Comparison of ENCODE assay signal across 23 cellular contexts in the genomic region with DNA sequence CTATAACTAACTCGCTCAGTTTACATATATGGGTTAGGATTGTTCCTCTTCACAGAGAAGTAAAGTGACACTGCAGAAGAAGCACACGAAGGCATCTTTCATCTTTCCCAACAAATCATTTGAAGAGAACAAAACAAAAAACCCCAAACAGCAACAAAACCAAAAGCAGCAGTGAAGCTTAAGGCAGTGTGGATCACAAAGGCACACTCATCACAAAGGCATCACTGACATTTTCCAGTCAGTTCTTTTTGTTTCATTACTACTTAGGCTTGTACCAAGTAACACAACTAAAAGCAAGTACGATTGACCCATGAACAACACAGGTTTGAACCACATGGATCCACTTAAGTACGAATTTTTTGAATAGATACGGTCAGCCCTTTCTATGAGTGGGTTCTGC.
DNase-seq lines count a peak whose midpoint lies in the region; ATAC-seq and TF ChIP-seq lines count a peak whose summit lies in the region.
"Had no signal": no experiment of that assay in that cellular context is flagged by ENCODE, and none has a peak within 500 bp of the region (broad histone marks: within the 10 kb centered on the region; RNA-seq: fewer than 3 reads in every experiment).

No MANE protein-coding gene starts in this region.

- no peak overlapping the region for H2AFZ ChIP-seq in GM23248

- peaks cover 3% of the 10 kb centered on the region; the same call in 1 of the 2 replicates for H3K9me2 ChIP-seq in GM23248 (ENCODE audit: insufficient read depth)

- H3K4me2 ChIP-seq in GM23248 (ENCODE audit: unreplicated experiment): no peak overlapping the region
- H3K4me2 ChIP-seq: BLaER1 treated with 17β-estradiol and CSF1 and Interleukin-3, amounts not matched to agents 10 nM and 100 nM had no signal

- H3K27ac Mint-ChIP-seq in mesothelial cell of epicardium: no peak overlapping the region
- H3K27ac Mint-ChIP-seq in activated naive CD4-positive, alpha-beta T cell treated with anti-CD3 and anti-CD28 coated beads, Interleukin-2, amount 10 ng/mL, durations not matched to agents 7 days and 5 days: no peak overlapping the region
- H3K27ac Mint-ChIP-seq: CD8-positive, alpha-beta T cell; H9; IgD-negative memory B cell had no signal

- ATAC-seq in right cardiac atrium (no peak), HG03135 (IDR thresholded peaks at IDR 0.05; ENCODE audit: unreplicated experiment) (no peak)
- ATAC-seq: CD8-positive, alpha-beta T cell had no signal

- H3K4me3 ChIP-seq in GM23248: no peak overlapping the region
- H3K4me3 ChIP-seq in brain microvascular endothelial cell (ENCODE audit: low read depth, low read length): no peak overlapping the region
- H3K4me3 ChIP-seq in fibroblast of villous mesenchyme (ENCODE audit: low read depth, low read length): no peak overlapping the region
- no peak overlapping the region for H3K4me3 ChIP-seq in right cardiac atrium (ENCODE audit: low read length)
- H3K4me3 ChIP-seq: BLaER1 treated with 17β-estradiol and CSF1 and Interleukin-3, amounts not matched to agents 10 nM and 100 nM; MG63; Peyer's patch had no signal

- in situ Hi-C loops in GM23248 (cut with MboI) (no loop called here), brain microvascular endothelial cell (cut with HindIII; ENCODE audit: low pct_ligation_motif_present, low sequenced_read_pairs) (no loop called here)

- 86% methylated on average over 5 of the region's 5 CpGs for WGBS in GM23248 (ENCODE audit: low coverage in 1 of 2, low lambda C conversion rate in 2 of 2, missing lambda C conversion rate in 2 of 2), 2 experiments
- WGBS in right cardiac atrium: 92% methylated on average over 5 of the region's 5 CpGs

- H3K4me3 Mint-ChIP-seq in mesothelial cell of epicardium: no peak overlapping the region
- H3K4me3 Mint-ChIP-seq in activated naive CD4-positive, alpha-beta T cell treated with anti-CD3 and anti-CD28 coated beads, Interleukin-2, amount 10 ng/mL, durations not matched to agents 7 days and 5 days: no peak overlapping the region
- H3K4me3 Mint-ChIP-seq: CD8-positive, alpha-beta T cell; H9; IgD-negative memory B cell had no signal

- intact Hi-C loops in right cardiac atrium (cut with DNase I): no loop called here

- H3K9me3 ChIP-seq in GM23248 (ENCODE audit: low read depth): no peaks in the 10 kb centered on the region
- H3K9me3 ChIP-seq in right cardiac atrium (ENCODE audit: control insufficient read depth, low read length): no peaks in the 10 kb centered on the region
- H3K9me3 ChIP-seq: MG63, Peyer's patch had no signal

- H3K36me3 Mint-ChIP-seq in mesothelial cell of epicardium: peaks cover 14% of the 10 kb centered on the region
- no peaks in the 10 kb centered on the region for H3K36me3 Mint-ChIP-seq in activated naive CD4-positive, alpha-beta T cell treated with anti-CD3 and anti-CD28 coated beads, Interleukin-2, amount 10 ng/mL, durations not matched to agents 7 days and 5 days
- H3K36me3 Mint-ChIP-seq: CD8-positive, alpha-beta T cell; IgD-negative memory B cell had no signal

- H3K36me3 ChIP-seq in GM23248 (ENCODE audit: low read depth) (peaks cover 11% of the 10 kb centered on the region; the same call in 1 of the 2 replicates), brain microvascular endothelial cell (replicated peaks) (peaks cover 17% of the 10 kb centered on the region)
- H3K36me3 ChIP-seq: MG63 had no signal

- peaks cover 5% of the 10 kb centered on the region for H3K9me3 Mint-ChIP-seq in mesothelial cell of epicardium
- H3K9me3 Mint-ChIP-seq in activated naive CD4-positive, alpha-beta T cell treated with anti-CD3 and anti-CD28 coated beads, Interleukin-2, amount 10 ng/mL, durations not matched to agents 7 days and 5 days: no peaks in the 10 kb centered on the region
- H3K9me3 Mint-ChIP-seq: CD8-positive, alpha-beta T cell; H9; IgD-negative memory B cell had no signal

- H3K27ac ChIP-seq in GM23248: no peak overlapping the region
- no peak overlapping the region for H3K27ac ChIP-seq in brain microvascular endothelial cell
- H3K27ac ChIP-seq in right cardiac atrium (ENCODE audit: low read length): no peak overlapping the region
- H3K27ac ChIP-seq: BLaER1 treated with 17β-estradiol and CSF1 and Interleukin-3, amounts not matched to agents 10 nM and 100 nM; Peyer's patch had no signal

- no peak for TF ChIP-seq CTCF in brain microvascular endothelial cell (IDR thresholded peaks at IDR 0.05; ENCODE audit: low read depth, low read length, missing control alignments)
- TF ChIP-seq CTCF in fibroblast of villous mesenchyme (IDR thresholded peaks at IDR 0.05; ENCODE audit: insufficient read depth, low read depth, low read length): no peak
- no peak for TF ChIP-seq CTCF in mesothelial cell of epicardium (IDR thresholded peaks at IDR 0.05; ENCODE audit: unreplicated experiment)

- DNase-seq in AG08396 (ENCODE audit: low spot score) (peak; percentile 17), GM23248 (peak; percentile 36), brain microvascular endothelial cell (peak; percentile 32), fibroblast of villous mesenchyme (ENCODE audit: low read depth) (peak; percentile 70), mesothelial cell of epicardium (ENCODE audit: low spot score in 2 of 2, unreplicated experiment in 2 of 2) (no peak), right cardiac atrium (no peak)
- no peak for DNase-seq in activated naive CD4-positive, alpha-beta T cell treated with anti-CD3 and anti-CD28 coated beads, Interleukin-2, amount 10 ng/mL, durations not matched to agents 7 days and 5 days
- DNase-seq: 8988T; Calu3; CD8-positive, alpha-beta T cell; DMS53; H9; Karpas-422; MG63; NCI-H1092; NCI-H2081 treated with DMSO at 0.1 percent for 48 hours; NCI-H446 treated with DMSO at 0.1 percent for 48 hours; NK-92 treated with Interleukin-12 subunit alpha and Interleukin-12 subunit beta, amount 100 ng/mL, for 24 hours; Peyer's patch; Right ventricle myocardium superior had no signal

- no peaks in the 10 kb centered on the region for H3K4me1 Mint-ChIP-seq in mesothelial cell of epicardium
- no peaks in the 10 kb centered on the region for H3K4me1 Mint-ChIP-seq in activated naive CD4-positive, alpha-beta T cell treated with anti-CD3 and anti-CD28 coated beads, Interleukin-2, amount 10 ng/mL, durations not matched to agents 7 days and 5 days
- H3K4me1 Mint-ChIP-seq: H9, IgD-negative memory B cell had no signal

- peaks cover 7% of the 10 kb centered on the region; the same call in 1 of the 2 replicates for H3K4me1 ChIP-seq in GM23248 (ENCODE audit: insufficient read depth)
- no peaks in the 10 kb centered on the region for H3K4me1 ChIP-seq in right cardiac atrium (ENCODE audit: control insufficient read depth, insufficient read depth, low read length)
- H3K4me1 ChIP-seq: BLaER1 treated with 17β-estradiol and CSF1 and Interleukin-3, amounts not matched to agents 10 nM and 100 nM; Peyer's patch had no signal

- no peaks in the 10 kb centered on the region for H3K27me3 Mint-ChIP-seq in mesothelial cell of epicardium (ENCODE audit: low read depth)
- no peaks in the 10 kb centered on the region for H3K27me3 Mint-ChIP-seq in activated naive CD4-positive, alpha-beta T cell treated with anti-CD3 and anti-CD28 coated beads, Interleukin-2, amount 10 ng/mL, durations not matched to agents 7 days and 5 days
- H3K27me3 Mint-ChIP-seq: IgD-negative memory B cell had no signal

- H3F3A ChIP-seq in GM23248 (ENCODE audit: insufficient read depth): no peaks in the 10 kb centered on the region

- no peaks in the 10 kb centered on the region for H3K27me3 ChIP-seq in GM23248 (replicated peaks; ENCODE audit: insufficient read depth)
- H3K27me3 ChIP-seq in brain microvascular endothelial cell (replicated peaks): no peaks in the 10 kb centered on the region
- no peaks in the 10 kb centered on the region for H3K27me3 ChIP-seq in right cardiac atrium (ENCODE audit: control insufficient read depth, insufficient read depth)
- H3K27me3 ChIP-seq: MG63, Peyer's patch had no signal

- H3K79me2 ChIP-seq in GM23248 (ENCODE audit: insufficient read depth): no peaks in the 10 kb centered on the region

- H3K9ac ChIP-seq in GM23248: no peak overlapping the region
- H3K9ac ChIP-seq: BLaER1 treated with 17β-estradiol and CSF1 and Interleukin-3, amounts not matched to agents 10 nM and 100 nM had no signal

- H4K20me1 ChIP-seq in GM23248 (ENCODE audit: insufficient read depth): no peaks in the 10 kb centered on the region
- H4K20me1 ChIP-seq: BLaER1 treated with 17β-estradiol and CSF1 and Interleukin-3, amounts not matched to agents 10 nM and 100 nM had no signal

- CTCF ChIA-PET in activated naive CD4-positive, alpha-beta T cell treated with anti-CD3 and anti-CD28 coated beads, Interleukin-2, amount 10 ng/mL, durations not matched to agents 7 days and 5 days (lab: Charles Lee): no interaction called here

Comparison
In these comparisons a context has a peak if more than half of its experiments do, and no peak if none do; other contexts are left out.
1. DNase-seq: peak in AG08396 (single experiment), GM23248 (single experiment), brain microvascular endothelial cell (single experiment) and fibroblast of villous mesenchyme (single experiment); none in mesothelial cell of epicardium (0 of 2), right cardiac atrium (0 of 3) and activated naive CD4-positive, alpha-beta T cell treated with anti-CD3 and anti-CD28 coated beads, Interleukin-2, amount 10 ng/mL, durations not matched to agents 7 days and 5 days (single experiment).